Comparison of ENCODE assay signal across 19 cellular contexts in the genomic region with DNA sequence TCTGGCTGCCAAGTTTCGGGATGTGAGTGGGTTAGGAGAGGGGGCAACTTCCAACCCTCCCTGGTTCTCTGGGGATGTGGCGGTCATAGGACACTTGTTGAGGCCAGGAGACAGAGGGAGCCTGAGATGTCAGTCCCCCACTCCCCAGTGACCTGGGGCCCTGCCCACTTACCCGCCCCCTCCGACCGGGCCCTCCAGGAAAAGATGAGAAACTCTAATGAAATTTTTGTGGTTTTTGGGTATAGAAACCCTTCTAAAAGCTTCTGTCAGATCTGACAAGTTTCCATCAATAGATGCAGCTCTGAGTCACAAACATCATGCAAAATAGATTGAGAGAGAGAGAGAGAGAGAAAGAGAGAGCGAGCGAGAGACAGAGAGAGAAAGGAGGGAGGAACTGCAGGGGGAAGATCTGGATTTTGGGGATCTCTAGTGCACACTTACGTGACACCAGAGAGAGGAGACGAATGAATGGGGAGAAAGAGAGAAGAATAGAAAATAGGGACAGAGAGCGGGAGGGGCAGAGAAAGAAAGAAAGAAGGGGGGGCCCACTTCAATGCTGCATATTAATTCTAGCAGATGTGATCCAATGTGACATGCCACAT.
DNase-seq lines count a peak whose midpoint lies in the region; ATAC-seq and TF ChIP-seq lines count a peak whose summit lies in the region.
"Had no signal": no experiment of that assay in that cellular context is flagged by ENCODE, and none has a peak within 500 bp of the region (broad histone marks: within the 10 kb centered on the region; RNA-seq: fewer than 3 reads in every experiment).

No MANE protein-coding gene starts in this region.

- 0 out of 2 replicates have a peak, but pooled peaks cover 5% of the 10 kb centered on the region for H4K20me1 ChIP-seq in BLaER1
- H4K20me1 ChIP-seq in neural progenitor cell (ENCODE audit: low read depth) = peaks cover 26% of the 10 kb centered on the region

- no peak overlapping the region for H4K12ac ChIP-seq in trophoblast cell (ENCODE audit: low read depth, low read length)

- peak; percentile 26 for DNase-seq in COLO829 (ENCODE audit: low spot score)
- peak; percentile 56 to 63 for DNase-seq in activated T-cell treated with anti-CD3 and anti-CD28 coated beads, Interleukin-2, amount 50 U/mL, for 48 hours
- DNase-seq in neural progenitor cell (ENCODE audit: low spot score) = no peak
- DNase-seq in trophoblast cell = no peak
- DNase-seq in vagina (ENCODE audit: extremely low spot score in 2 of 2) = no peak
- DNase-seq: amniotic stem cell; central memory CD4-positive, alpha-beta T cell; Karpas-422; left ventricle myocardium superior; NCI-H1105 treated with DMSO at 0.1 percent for 48 hours; NCI-H526; SHP77; spleen; testis had no signal

- peak overlapping the region; percentile 43 for H3K4me2 ChIP-seq in BLaER1
- no peak overlapping the region for H3K4me2 ChIP-seq in neural progenitor cell
- H3K4me2 ChIP-seq in trophoblast cell (ENCODE audit: low read length) = no peak overlapping the region

- H3K9me3 Mint-ChIP-seq in neural progenitor cell = no peaks in the 10 kb centered on the region

- H3K27ac ChIP-seq in BLaER1 (no peak overlapping the region), neural progenitor cell (no peak overlapping the region), trophoblast cell (ENCODE audit: low read depth, low read length) (no peak overlapping the region), vagina (no peak overlapping the region)
- H3K27ac ChIP-seq: esophagus muscularis mucosa, neutrophil, spleen, testis, VCaP had no signal

- no peak overlapping the region for H3K4ac ChIP-seq in trophoblast cell (ENCODE audit: low read depth, low read length)

- 0 out of 2 replicates have a peak overlapping the region, but pooled peaks have one; percentile 2 for H3K9ac ChIP-seq in BLaER1
- H3K9ac ChIP-seq in neural progenitor cell = no peak overlapping the region
- no peak overlapping the region for H3K9ac ChIP-seq in trophoblast cell (ENCODE audit: low read length)

- no peaks in the 10 kb centered on the region for H3K79me1 ChIP-seq in trophoblast cell (ENCODE audit: low read length)

- H3K14ac ChIP-seq in trophoblast cell (ENCODE audit: low read length) = no peak overlapping the region

- intact Hi-C loops in vagina (cut with DNase I) = no loop called here

- H3K36me3 Mint-ChIP-seq in neural progenitor cell = peaks cover 22% of the 10 kb centered on the region

- H2BK120ac ChIP-seq in trophoblast cell (ENCODE audit: insufficient read depth, low read length, poor library complexity) = no peak overlapping the region

- ATAC-seq in HG03521 (IDR thresholded peaks at IDR 0.05; ENCODE audit: unreplicated experiment) = no peak
- ATAC-seq: left ventricle myocardium superior had no signal

- H3K79me2 ChIP-seq in neural progenitor cell (ENCODE audit: low read depth) (no peaks in the 10 kb centered on the region), trophoblast cell (ENCODE audit: control insufficient read depth, insufficient read depth, low read length, poor library complexity) (no peaks in the 10 kb centered on the region)

- TF ChIP-seq CTCF in neural progenitor cell (IDR thresholded peaks at IDR 0.05) = no peak
- no peak for TF ChIP-seq CTCF in vagina (IDR thresholded peaks at IDR 0.05)

- H3K4me1 Mint-ChIP-seq in neural progenitor cell = peaks cover 8% of the 10 kb centered on the region

- H3K9me3 ChIP-seq in BLaER1 (no peaks in the 10 kb centered on the region), neural progenitor cell (ENCODE audit: low read depth) (no peaks in the 10 kb centered on the region), trophoblast cell (ENCODE audit: insufficient read depth, low read depth, low read length) (no peaks in the 10 kb centered on the region), vagina (no peaks in the 10 kb centered on the region)
- H3K9me3 ChIP-seq: esophagus muscularis mucosa, neutrophil, spleen, testis had no signal

- H3K4me3 ChIP-seq in BLaER1 = no peak overlapping the region
- H3K4me3 ChIP-seq in neural progenitor cell = no peak overlapping the region
- no peak overlapping the region for H3K4me3 ChIP-seq in trophoblast cell (ENCODE audit: low read depth, low read length)
- no peak overlapping the region for H3K4me3 ChIP-seq in vagina
- H3K4me3 ChIP-seq: esophagus muscularis mucosa, spleen, testis had no signal

- H3K23ac ChIP-seq in trophoblast cell (ENCODE audit: low read length) = no peak overlapping the region

- no peak overlapping the region for H4K8ac ChIP-seq in trophoblast cell (ENCODE audit: low read depth, low read length)

- H2AK5ac ChIP-seq in trophoblast cell (ENCODE audit: low read length) = no peak overlapping the region

- no peak overlapping the region for H2AFZ ChIP-seq in neural progenitor cell (replicated peaks)
- no peak overlapping the region for H2AFZ ChIP-seq in trophoblast cell (ENCODE audit: insufficient read depth, low read length, poor library complexity)

- no peak overlapping the region for H2BK12ac ChIP-seq in trophoblast cell (ENCODE audit: low read length)

- H3K4me1 ChIP-seq in BLaER1 (peaks cover 16% of the 10 kb centered on the region), neural progenitor cell (peaks cover 3% of the 10 kb centered on the region), trophoblast cell (ENCODE audit: control insufficient read depth in 1 of 2, insufficient read depth in 2 of 2, low read length in 2 of 2) (no peaks in the 10 kb centered on the region), vagina (peaks cover 5% of the 10 kb centered on the region)
- H3K4me1 ChIP-seq: spleen, testis had no signal

- H3F3A ChIP-seq in neural progenitor cell (ENCODE audit: low read depth) = peaks cover 5% of the 10 kb centered on the region

- H4K91ac ChIP-seq in trophoblast cell (ENCODE audit: low read depth, low read length) = no peak overlapping the region

- H3K18ac ChIP-seq in trophoblast cell (ENCODE audit: low read length) = no peak overlapping the region

- H2BK5ac ChIP-seq in trophoblast cell (ENCODE audit: low read depth, low read length, poor library complexity) = no peak overlapping the region

- TF ChIP-seq POLR2A in vagina (IDR thresholded peaks at IDR 0.05) = no peak

- no peak overlapping the region for H3K4me3 Mint-ChIP-seq in neural progenitor cell

- H3K27me3 Mint-ChIP-seq in neural progenitor cell (ENCODE audit: insufficient read depth, low read depth) = peaks cover 4% of the 10 kb centered on the region

- H3K36me3 ChIP-seq in BLaER1 (peaks cover 46% of the 10 kb centered on the region), neural progenitor cell (peaks cover 7% of the 10 kb centered on the region), trophoblast cell (ENCODE audit: control insufficient read depth in 1 of 2, insufficient read depth in 2 of 2, low read length in 2 of 2) (peaks cover 6 to 12% of the 10 kb centered on the region in 2 experiments), vagina (peaks cover 0 to 36% of the 10 kb centered on the region in 2 donors)
- H3K36me3 ChIP-seq: neutrophil had no signal

- peak overlapping the region; percentile 28 for H3K27ac Mint-ChIP-seq in neural progenitor cell

- 100% methylated on average over 2 of the region's 10 CpGs for WGBS in trophoblast cell (ENCODE audit: extremely low coverage, insufficient coverage, insufficient read length)

- H3K27me3 ChIP-seq in BLaER1 (no peaks in the 10 kb centered on the region), neural progenitor cell (no peaks in the 10 kb centered on the region), trophoblast cell (ENCODE audit: insufficient read depth, low read length) (no peaks in the 10 kb centered on the region), vagina (no peaks in the 10 kb centered on the region)
- H3K27me3 ChIP-seq: esophagus muscularis mucosa, neutrophil, testis had no signal

Comparison
In these comparisons a context has a peak if more than half of its experiments do, and no peak if none do; other contexts are left out.
1. DNase-seq: peak in COLO829 (single experiment) and activated T-cell treated with anti-CD3 and anti-CD28 coated beads, Interleukin-2, amount 50 U/mL, for 48 hours (2 of 2); none in neural progenitor cell (single experiment), trophoblast cell (0 of 2) and vagina (0 of 2).